10 cellular contexts compared by ENCODE assay signal in genomic region chr3:58271901-58272501, GRCh38. TPM values are rescaled to one million over a fixed set of nuclear protein-coding genes. Genes with fewer than 3 reads are reported as not detected.
DNase-seq lines count a peak whose midpoint lies in the region; ATAC-seq and TF ChIP-seq lines count a peak whose summit lies in the region.
"Had no signal": no experiment of that assay in that cellular context is flagged by ENCODE, and none has a peak within 500 bp of the region (broad histone marks: within the 10 kb centered on the region; RNA-seq: fewer than 3 reads in every experiment).

No MANE protein-coding gene starts in this region.

- no peaks in the 10 kb centered on the region for H3K79me2 ChIP-seq in trophoblast cell (ENCODE audit: control insufficient read depth, insufficient read depth, low read length, poor library complexity)

- no peak overlapping the region for H4K8ac ChIP-seq in trophoblast cell (ENCODE audit: low read depth, low read length)

- no peak overlapping the region for H2AK5ac ChIP-seq in trophoblast cell (ENCODE audit: low read length)

- H3K4me1 Mint-ChIP-seq in endothelial cell (ENCODE audit: unreplicated experiment): no peaks in the 10 kb centered on the region

- no peak overlapping the region for H3K4me3 Mint-ChIP-seq in endothelial cell (ENCODE audit: unreplicated experiment)

- H3K4me3 ChIP-seq in cardiac fibroblast (replicated peaks in 1 of 2; ENCODE audit: low read depth in 2 of 2, low read length in 2 of 2) (no peak overlapping the region), trophoblast cell (ENCODE audit: low read depth, low read length) (no peak overlapping the region), WERI-Rb-1 (ENCODE audit: low read depth, low read length) (no peak overlapping the region)

- no peaks in the 10 kb centered on the region for H3K79me1 ChIP-seq in trophoblast cell (ENCODE audit: low read length)

- no peaks in the 10 kb centered on the region for H3K36me3 ChIP-seq in trophoblast cell (ENCODE audit: control insufficient read depth in 1 of 2, insufficient read depth in 2 of 2, low read length in 2 of 2)
- 0 out of 2 replicates have a peak, but pooled peaks cover 3% of the 10 kb centered on the region for H3K36me3 ChIP-seq in WERI-Rb-1

- no peak overlapping the region for H2BK12ac ChIP-seq in trophoblast cell (ENCODE audit: low read length)

- no peak overlapping the region for H3K23ac ChIP-seq in trophoblast cell (ENCODE audit: low read length)

- no peak overlapping the region for H2BK120ac ChIP-seq in trophoblast cell (ENCODE audit: insufficient read depth, low read length, poor library complexity)

- H3K27me3 Mint-ChIP-seq in endothelial cell (ENCODE audit: unreplicated experiment): no peaks in the 10 kb centered on the region

- H3K27ac ChIP-seq in trophoblast cell (ENCODE audit: low read depth, low read length) (no peak overlapping the region), WERI-Rb-1 (no peak overlapping the region)

- H3K36me3 Mint-ChIP-seq in endothelial cell (ENCODE audit: low read depth, unreplicated experiment): no peaks in the 10 kb centered on the region

- no peak overlapping the region for H3K27ac Mint-ChIP-seq in endothelial cell (ENCODE audit: unreplicated experiment)

- H3K9me3 ChIP-seq in trophoblast cell (ENCODE audit: insufficient read depth, low read depth, low read length) (no peaks in the 10 kb centered on the region), WERI-Rb-1 (ENCODE audit: severe bottlenecking) (peaks cover 2% of the 10 kb centered on the region)

- peak; percentile 91 for DNase-seq in ELR (ENCODE audit: low read depth)
- DNase-seq in NOMO-1 treated with dmso at 0.1 percent for 144 hours (lab: John Stamatoyannopoulos, UW; ENCODE audit: unreplicated experiment): peak; percentile 58
- peak; percentile 92 for DNase-seq in cardiac fibroblast (ENCODE audit: low read depth in 2 of 2)
- peak; percentile 14 to 55 for DNase-seq in trophoblast cell
- no peak for DNase-seq in WERI-Rb-1
- DNase-seq in endothelial cell (ENCODE audit: low spot score): no peak
- DNase-seq in NCI-H2196 treated with DMSO at 0.1 percent for 48 hours (lab: John Stamatoyannopoulos, UW; ENCODE audit: unreplicated experiment): no peak
- DNase-seq: midbrain, RPMI8226 had no signal

- H3K4me1 ChIP-seq in trophoblast cell (ENCODE audit: control insufficient read depth in 1 of 2, insufficient read depth in 2 of 2, low read length in 2 of 2): no peaks in the 10 kb centered on the region

- no peak for TF ChIP-seq CTCF in cardiac fibroblast (IDR thresholded peaks at IDR 0.05; ENCODE audit: low read depth, low read length)
- TF ChIP-seq CTCF in WERI-Rb-1 (IDR thresholded peaks at IDR 0.05; ENCODE audit: low read depth, low read length): no peak
- no peak for TF ChIP-seq CTCF in endothelial cell (IDR thresholded peaks at IDR 0.05; ENCODE audit: unreplicated experiment)

- ATAC-seq in GM21619 (IDR thresholded peaks at IDR 0.05; ENCODE audit: unreplicated experiment): no peak

- no peak overlapping the region for H3K4me2 ChIP-seq in trophoblast cell (ENCODE audit: low read length)

- H2AFZ ChIP-seq in trophoblast cell (ENCODE audit: insufficient read depth, low read length, poor library complexity): no peak overlapping the region

- H3K9ac ChIP-seq in trophoblast cell (ENCODE audit: low read length): no peak overlapping the region

- H4K12ac ChIP-seq in trophoblast cell (ENCODE audit: low read depth, low read length): no peak overlapping the region

- no peaks in the 10 kb centered on the region for H3K27me3 ChIP-seq in trophoblast cell (ENCODE audit: insufficient read depth, low read length)
- H3K27me3 ChIP-seq in WERI-Rb-1 (ENCODE audit: insufficient read depth, low read depth, severe bottlenecking): no peaks in the 10 kb centered on the region

- no peak overlapping the region for H4K91ac ChIP-seq in trophoblast cell (ENCODE audit: low read depth, low read length)

- H3K14ac ChIP-seq in trophoblast cell (ENCODE audit: low read length): no peak overlapping the region

- H3K18ac ChIP-seq in trophoblast cell (ENCODE audit: low read length): no peak overlapping the region

- H2BK5ac ChIP-seq in trophoblast cell (ENCODE audit: low read depth, low read length, poor library complexity): no peak overlapping the region

- H3K4ac ChIP-seq in trophoblast cell (ENCODE audit: low read depth, low read length): no peak overlapping the region

- H3K9me3 Mint-ChIP-seq in endothelial cell (ENCODE audit: unreplicated experiment): no peaks in the 10 kb centered on the region

- no CpG with 5 or more reads among the region's 7 CpGs for WGBS in trophoblast cell (ENCODE audit: extremely low coverage, insufficient coverage, insufficient read length)

RNA-seq across cellular contexts. Expression of gene RPP14, which starts 34.0 kb away (rescaled TPM):
- polyA plus RNA-seq in trophoblast cell (2013): 8.7 and 9.9 TPM in 2 replicates
- 15.2 TPM for total RNA-seq in endothelial cell (ENCODE audit: unreplicated experiment)

RNA-seq across cellular contexts. Expression of gene HTD2, which starts 34.3 kb away (rescaled TPM):
- 4.4 and 5.4 TPM in 2 replicates for polyA plus RNA-seq in trophoblast cell (2013)
- 8.4 TPM for total RNA-seq in endothelial cell (ENCODE audit: unreplicated experiment)

RNA-seq across cellular contexts. Expression of gene ABHD6, which starts 34.4 kb away (rescaled TPM):
- 7.5 and 8.2 TPM in 2 replicates for polyA plus RNA-seq in trophoblast cell (2013)
- 3.0 TPM for total RNA-seq in endothelial cell (ENCODE audit: unreplicated experiment)

Comparison
In these comparisons a context has a peak if more than half of its experiments do, and no peak if none do; other contexts are left out.
1. DNase-seq: peak in ELR (single experiment), NOMO-1 treated with dmso at 0.1 percent for 144 hours (single experiment), cardiac fibroblast (2 of 2) and trophoblast cell (2 of 2); none in WERI-Rb-1 (single experiment), endothelial cell (single experiment) and NCI-H2196 treated with DMSO at 0.1 percent for 48 hours (single experiment).